8 cellular contexts compared by ENCODE assay signal in genomic region chr5:181259283-181259682, GRCh38. TPM values are rescaled to one million over a fixed set of nuclear protein-coding genes. Genes with fewer than 3 reads are reported as not detected.
DNase-seq lines count a peak whose midpoint lies in the region; ATAC-seq and TF ChIP-seq lines count a peak whose summit lies in the region.

No MANE protein-coding gene starts in this region.

- peak overlapping the region; percentile 100 for H3K9ac ChIP-seq in BLaER1

- H3K36me3 Mint-ChIP-seq in neural crest cell (ENCODE audit: low read depth) = peaks cover 9% of the 10 kb centered on the region

- peaks cover 52% of the 10 kb centered on the region for H3K4me1 Mint-ChIP-seq in neural crest cell

- H4K20me1 ChIP-seq in BLaER1 = peaks cover 75% of the 10 kb centered on the region

- TF ChIP-seq CTCF in LNCaP clone FGC (IDR thresholded peaks at IDR 0.05; ENCODE audit: control insufficient read depth, extremely low read depth, insufficient read depth) = no peak
- no peak for TF ChIP-seq CTCF in neural crest cell (conservative IDR thresholded peaks at IDR 0.05)

- no peak for ATAC-seq in HG03095 (IDR thresholded peaks at IDR 0.05; ENCODE audit: unreplicated experiment)

- H3K9me3 ChIP-seq in BLaER1 = no peaks in the 10 kb centered on the region
- H3K9me3 ChIP-seq in effector memory CD4-positive, alpha-beta T cell (ENCODE audit: control insufficient read depth, low read length) = no peaks in the 10 kb centered on the region

- no peak for DNase-seq in LNCaP clone FGC (ENCODE audit: low read depth)
- DNase-seq in effector memory CD4-positive, alpha-beta T cell = no peak
- no peak for DNase-seq in neural crest cell (ENCODE audit: low read depth, low spot score)
- DNase-seq in cerebellar nuclear complex (lab: John Stamatoyannopoulos, UW) = no peak
- DNase-seq in DMS53 treated with DMSO at 0.1 percent for 48 hours (lab: John Stamatoyannopoulos, UW; ENCODE audit: unreplicated experiment) = no peak
- DNase-seq in anterior cingulate cortex (lab: John Stamatoyannopoulos, UW) = no peak

- H3K27ac Mint-ChIP-seq in neural crest cell (ENCODE audit: unreplicated experiment) = no peak overlapping the region

- peaks cover 56% of the 10 kb centered on the region for H3K36me3 ChIP-seq in BLaER1
- peaks cover 22% of the 10 kb centered on the region for H3K36me3 ChIP-seq in effector memory CD4-positive, alpha-beta T cell (ENCODE audit: control insufficient read depth, insufficient read depth, low read length)

- H3K4me3 Mint-ChIP-seq in neural crest cell = peak overlapping the region; percentile 97

- no peaks in the 10 kb centered on the region for H3K27me3 Mint-ChIP-seq in neural crest cell (ENCODE audit: low read depth)

- H3K9me3 Mint-ChIP-seq in neural crest cell = no peaks in the 10 kb centered on the region

- peak overlapping the region; percentile 94 for H3K4me2 ChIP-seq in BLaER1

- H3K27me3 ChIP-seq in BLaER1 = no peaks in the 10 kb centered on the region
- no peaks in the 10 kb centered on the region for H3K27me3 ChIP-seq in effector memory CD4-positive, alpha-beta T cell (replicated peaks; ENCODE audit: control insufficient read depth, insufficient read depth, low read length, poor library complexity, severe bottlenecking)

- H3K4me1 ChIP-seq in BLaER1 = peaks cover 59% of the 10 kb centered on the region
- peaks cover 33% of the 10 kb centered on the region for H3K4me1 ChIP-seq in effector memory CD4-positive, alpha-beta T cell (ENCODE audit: control insufficient read depth, insufficient read depth, low read length, poor library complexity, severe bottlenecking)

- peak overlapping the region; percentile 95 for H3K4me3 ChIP-seq in BLaER1
- peak overlapping the region; percentile 80 for H3K4me3 ChIP-seq in LNCaP clone FGC (ENCODE audit: low read depth, low read length)
- H3K4me3 ChIP-seq in effector memory CD4-positive, alpha-beta T cell (ENCODE audit: insufficient read depth, low read depth, low read length, poor library complexity, severe bottlenecking) = peak overlapping the region; percentile 99

- no peak overlapping the region for H3K27ac ChIP-seq in BLaER1
- H3K27ac ChIP-seq in effector memory CD4-positive, alpha-beta T cell (ENCODE audit: insufficient read depth, low read length, poor library complexity, severe bottlenecking) = peak overlapping the region; percentile 99

RNA-seq across cellular contexts. Expression of gene TRIM52, which starts 1.7 kb away (rescaled TPM):
- total RNA-seq in neural crest cell = 9.0 TPM in 2 replicates

RNA-seq across cellular contexts. Expression of gene RACK1, which starts 15.6 kb away (rescaled TPM):
- 2,359 and 2,449 TPM in 2 replicates for total RNA-seq in neural crest cell

RNA-seq across cellular contexts. Expression of gene TRIM41, which starts 36.2 kb away (rescaled TPM):
- 34.5 and 39.1 TPM in 2 replicates for total RNA-seq in neural crest cell

RNA-seq across cellular contexts. Expression of gene TRIM7, which starts 54.3 kb away (rescaled TPM):
- not detected in 2 replicates for total RNA-seq in neural crest cell
